In the genomic region with DNA sequence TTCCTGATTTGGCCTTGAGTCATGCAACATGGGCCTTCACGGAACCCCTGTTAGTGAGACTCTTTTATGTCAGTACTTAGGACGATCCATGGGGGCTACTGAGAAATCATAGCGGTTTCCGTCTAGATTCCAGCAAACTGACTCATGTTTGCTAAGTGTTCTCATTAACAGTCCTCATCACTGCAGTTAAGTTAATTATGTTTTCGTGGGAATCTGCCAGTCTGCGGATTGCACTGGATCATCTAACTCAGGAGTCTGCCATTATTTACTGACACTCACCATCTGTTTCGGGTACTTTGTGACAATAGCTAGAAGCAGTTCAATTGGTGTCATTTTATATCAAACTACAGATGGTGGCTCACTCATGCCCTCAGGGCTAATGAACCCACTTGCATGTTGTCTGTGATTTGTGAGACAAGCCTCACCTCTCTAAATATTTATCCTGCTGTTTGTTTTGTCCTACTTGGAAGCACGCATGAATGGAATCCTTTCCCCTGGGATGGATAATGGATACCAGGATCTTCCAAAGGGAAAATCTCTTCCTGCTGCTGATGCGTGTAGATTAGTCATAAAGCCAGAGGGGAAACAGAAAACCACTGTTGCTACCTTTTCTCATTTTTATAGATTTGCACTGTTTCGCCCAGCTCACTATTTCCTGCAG, we compare ENCODE assay signal across 9 cellular contexts.
A peak's percentile ranks its signal among the peaks of the same experiment; 100 is the strongest.
DNase-seq lines count a peak whose midpoint lies in the region; TF ChIP-seq lines count a peak whose summit lies in the region.
"Had no signal": no experiment of that assay in that cellular context is flagged by ENCODE, and none has a peak within 500 bp of the region (broad histone marks: within the 10 kb centered on the region; RNA-seq: fewer than 3 reads in every experiment).

No MANE protein-coding gene starts in this region.

- no peak overlapping the region for H3K27ac ChIP-seq in colonic mucosa

- H3K4me1 ChIP-seq in colonic mucosa, result peaks cover 4% of the 10 kb centered on the region

- peaks cover 3% of the 10 kb centered on the region for H3K9me3 Mint-ChIP-seq in activated naive CD8-positive, alpha-beta T cell treated with anti-CD3 and anti-CD28 coated beads for 36 hours
- no peaks in the 10 kb centered on the region for H3K9me3 Mint-ChIP-seq in activated naive CD4-positive, alpha-beta T cell treated with anti-CD3 and anti-CD28 coated beads, Interleukin-2, amount 10 ng/mL, durations not matched to agents 7 days and 5 days

- H3K36me3 ChIP-seq in colonic mucosa, result no peaks in the 10 kb centered on the region

- peaks cover 4% of the 10 kb centered on the region for H3K27me3 Mint-ChIP-seq in activated naive CD8-positive, alpha-beta T cell treated with anti-CD3 and anti-CD28 coated beads for 36 hours
- peaks cover 15% of the 10 kb centered on the region for H3K27me3 Mint-ChIP-seq in activated naive CD4-positive, alpha-beta T cell treated with anti-CD3 and anti-CD28 coated beads, Interleukin-2, amount 10 ng/mL, durations not matched to agents 7 days and 5 days

- no peaks in the 10 kb centered on the region for H3K27me3 ChIP-seq in colonic mucosa

- H3K9ac ChIP-seq in colonic mucosa (ENCODE audit: low read depth in 2 of 2, low read length in 2 of 2), result no peak overlapping the region

- intact Hi-C loops in colonic mucosa (cut with DNase I), result no loop called here

- no peak overlapping the region for H3K4me3 ChIP-seq in colonic mucosa

- TF ChIP-seq CTCF in colonic mucosa (IDR thresholded peaks at IDR 0.05), result no peak

- CTCF ChIA-PET in activated naive CD4-positive, alpha-beta T cell treated with anti-CD3 and anti-CD28 coated beads, Interleukin-2, amount 10 ng/mL, durations not matched to agents 7 days and 5 days (lab: Charles Lee), result interaction anchor here (0.6 kb wide), 2 partner anchors 40 to 74 kb away, joined by 3 read pairs; no protein-coding TSS in a partner anchor

- no peak overlapping the region for H3K27ac Mint-ChIP-seq in activated naive CD8-positive, alpha-beta T cell treated with anti-CD3 and anti-CD28 coated beads for 36 hours
- no peak overlapping the region for H3K27ac Mint-ChIP-seq in activated naive CD4-positive, alpha-beta T cell treated with anti-CD3 and anti-CD28 coated beads, Interleukin-2, amount 10 ng/mL, durations not matched to agents 7 days and 5 days

- H3K36me3 Mint-ChIP-seq in activated naive CD8-positive, alpha-beta T cell treated with anti-CD3 and anti-CD28 coated beads for 36 hours, result no peaks in the 10 kb centered on the region
- no peaks in the 10 kb centered on the region for H3K36me3 Mint-ChIP-seq in activated naive CD4-positive, alpha-beta T cell treated with anti-CD3 and anti-CD28 coated beads, Interleukin-2, amount 10 ng/mL, durations not matched to agents 7 days and 5 days

- no peaks in the 10 kb centered on the region for H3K9me3 ChIP-seq in colonic mucosa

- peak; percentile 95 for DNase-seq in COR-L47 (lab: John Stamatoyannopoulos, UW)
- DNase-seq in NCI-H128 (lab: John Stamatoyannopoulos, UW; ENCODE audit: unreplicated experiment), result peak; percentile 80
- DNase-seq in RPMI7951 (ENCODE audit: low read depth), result peak; percentile 95
- DNase-seq in hepatic stellate cell (ENCODE audit: low spot score), result peak; percentile 70
- no peak for DNase-seq in activated naive CD8-positive, alpha-beta T cell treated with anti-CD3 and anti-CD28 coated beads for 36 hours
- DNase-seq in activated naive CD4-positive, alpha-beta T cell treated with anti-CD3 and anti-CD28 coated beads, Interleukin-2, amount 10 ng/mL, durations not matched to agents 7 days and 5 days, result no peak
- DNase-seq in NCI-H446 treated with DMSO at 0.1 percent for 48 hours (lab: John Stamatoyannopoulos, UW), result no peak
- DNase-seq in colonic mucosa, result no peak
- DNase-seq: caudate nucleus had no signal

- no peaks in the 10 kb centered on the region for H3K4me1 Mint-ChIP-seq in activated naive CD8-positive, alpha-beta T cell treated with anti-CD3 and anti-CD28 coated beads for 36 hours
- H3K4me1 Mint-ChIP-seq in activated naive CD4-positive, alpha-beta T cell treated with anti-CD3 and anti-CD28 coated beads, Interleukin-2, amount 10 ng/mL, durations not matched to agents 7 days and 5 days, result no peaks in the 10 kb centered on the region

- H3K4me3 Mint-ChIP-seq in activated naive CD8-positive, alpha-beta T cell treated with anti-CD3 and anti-CD28 coated beads for 36 hours, result no peak overlapping the region
- H3K4me3 Mint-ChIP-seq in activated naive CD4-positive, alpha-beta T cell treated with anti-CD3 and anti-CD28 coated beads, Interleukin-2, amount 10 ng/mL, durations not matched to agents 7 days and 5 days, result no peak overlapping the region

Comparison
In these comparisons a context has a peak if more than half of its experiments do, and no peak if none do; other contexts are left out.
1. DNase-seq: peak in COR-L47 (single experiment), NCI-H128 (single experiment), RPMI7951 (single experiment) and hepatic stellate cell (single experiment); none in activated naive CD8-positive, alpha-beta T cell treated with anti-CD3 and anti-CD28 coated beads for 36 hours (single experiment), activated naive CD4-positive, alpha-beta T cell treated with anti-CD3 and anti-CD28 coated beads, Interleukin-2, amount 10 ng/mL, durations not matched to agents 7 days and 5 days (single experiment), NCI-H446 treated with DMSO at 0.1 percent for 48 hours (single experiment) and colonic mucosa (single experiment).